ENCODE assay signal across 16 cellular contexts in genomic region chr1:40270152-40270834, GRCh38. TPM values are rescaled to one million over a fixed set of nuclear protein-coding genes. Genes with fewer than 3 reads are reported as not detected.
A peak's percentile ranks its signal among the peaks of the same experiment; 100 is the strongest.
DNase-seq lines count a peak whose midpoint lies in the region; ATAC-seq and TF ChIP-seq lines count a peak whose summit lies in the region.
"Had no signal": no experiment of that assay in that cellular context is flagged by ENCODE, and none has a peak within 500 bp of the region (broad histone marks: within the 10 kb centered on the region; RNA-seq: fewer than 3 reads in every experiment).

No MANE protein-coding gene starts in this region.

- H3K27me3 Mint-ChIP-seq in MCF 10A (ENCODE audit: insufficient read depth, unreplicated experiment) (no peaks in the 10 kb centered on the region), T-helper 17 cell (no peaks in the 10 kb centered on the region)
- H3K27me3 Mint-ChIP-seq: B cell, IgD-negative memory B cell had no signal

- no peaks in the 10 kb centered on the region for H3K27me3 ChIP-seq in breast epithelium

- CTCF ChIA-PET in MCF 10A (lab: Yijun Ruan, JAX) = interaction anchor here (0.8 kb wide), 1 partner anchor 191 kb away, joined by 3 read pairs; no protein-coding TSS in a partner anchor

- no peaks in the 10 kb centered on the region for H3K4me1 ChIP-seq in breast epithelium

- DNase-seq in MCF 10A (ENCODE audit: unreplicated experiment) (no peak), breast epithelium (ENCODE audit: low spot score in 2 of 2) (no peak), T-helper 17 cell (no peak), epithelial cell of esophagus (ENCODE audit: low read depth) (peak; percentile 84), stromal cell of bone marrow (ENCODE audit: low read depth) (peak; percentile 43), NCI-H1436 treated with DMSO at 0.1 percent for 48 hours (lab: John Stamatoyannopoulos, UW) (no peak), HuH-7.5 (ENCODE audit: low spot score) (no peak)
- DNase-seq: amygdala; effector CD4-positive, alpha-beta T cell; H7; hypothalamus; NCI-H1436; NCI-H748 treated with DMSO at 0.1 percent for 48 hours had no signal

- no TSS peak for BruUV-seq in MCF 10A (replicated peaks; lab: Mats Ljungman, UMichigan)

- no peaks in the 10 kb centered on the region for H3K9me3 Mint-ChIP-seq in MCF 10A (ENCODE audit: unreplicated experiment)
- H3K9me3 Mint-ChIP-seq: IgD-negative memory B cell had no signal

- ATAC-seq in T-helper 17 cell (no peak), HG03135 (IDR thresholded peaks at IDR 0.05; ENCODE audit: unreplicated experiment) (no peak)

- intact Hi-C loops in MCF 10A (cut with micrococcal nuclease) = no loop called here
- intact Hi-C loops in breast epithelium (cut with DNase I; ENCODE audit: low total_unique reads) = no loop called here

- H3K36me3 Mint-ChIP-seq in MCF 10A (ENCODE audit: insufficient read depth, unreplicated experiment) = peaks cover 73% of the 10 kb centered on the region
- H3K36me3 Mint-ChIP-seq in T-helper 17 cell (ENCODE audit: low read depth) = peaks cover 12% of the 10 kb centered on the region

- H3K4me3 Mint-ChIP-seq in MCF 10A (ENCODE audit: unreplicated experiment) (no peak overlapping the region), T-helper 17 cell (no peak overlapping the region)
- H3K4me3 Mint-ChIP-seq: B cell had no signal

- TF ChIP-seq POLR2A in breast epithelium (IDR thresholded peaks at IDR 0.05) = no peak

- peaks cover 8% of the 10 kb centered on the region for H3K36me3 ChIP-seq in breast epithelium

- peak overlapping the region; percentile 20 for H3K27ac Mint-ChIP-seq in MCF 10A (ENCODE audit: low read depth, unreplicated experiment)
- peak overlapping the region; percentile 83 for H3K27ac Mint-ChIP-seq in T-helper 17 cell
- H3K27ac Mint-ChIP-seq: B cell had no signal

- no peak overlapping the region for H3K27ac ChIP-seq in breast epithelium

- POLR2A ChIA-PET in MCF 10A (lab: Yijun Ruan, JAX) = no interaction called here

- TF ChIP-seq CTCF in MCF 10A (IDR thresholded peaks at IDR 0.05; ENCODE audit: unreplicated experiment) (no peak), breast epithelium (IDR thresholded peaks at IDR 0.05) (no peak), epithelial cell of esophagus (IDR thresholded peaks at IDR 0.05; ENCODE audit: insufficient read depth, low read depth, low read length, missing control alignments) (no peak)

- H3K4me3 ChIP-seq in breast epithelium (no peak overlapping the region), epithelial cell of esophagus (ENCODE audit: low read length) (no peak overlapping the region)

- H3K4me1 Mint-ChIP-seq in MCF 10A (ENCODE audit: insufficient read depth, unreplicated experiment) (peaks cover 8% of the 10 kb centered on the region), T-helper 17 cell (peaks cover 15% of the 10 kb centered on the region)
- H3K4me1 Mint-ChIP-seq: B cell had no signal

- H3K9me3 ChIP-seq in breast epithelium = no peaks in the 10 kb centered on the region
- no peaks in the 10 kb centered on the region for H3K9me3 ChIP-seq in T-helper 17 cell (ENCODE audit: control insufficient read depth, low read length, poor library complexity, severe bottlenecking)

RNA-seq across cellular contexts. Expression of gene ZMPSTE24, which starts 12.3 kb away (rescaled TPM):
- total RNA-seq in MCF 10A (2022) (27.8 and 31.3 TPM in 2 replicates), breast epithelium (10 to 100 TPM; 34.4 to 48.3 (median 43.6) TPM), T-helper 17 cell (10 to 100 TPM in 1 of 2 donors, 1 to 10 TPM in 1; 9.0 to 14.3 TPM)

RNA-seq across cellular contexts. Expression of gene TMCO2, which starts 22.6 kb away (rescaled TPM):
- not detected in 2 replicates for total RNA-seq in MCF 10A (2022)
- not detected for total RNA-seq in breast epithelium
- not detected for total RNA-seq in T-helper 17 cell
- total RNA-seq: B cell had no signal

RNA-seq across cellular contexts. Expression of gene COL9A2, which starts 46.8 kb away (rescaled TPM):
- total RNA-seq in MCF 10A (2022) (not detected in 2 replicates), breast epithelium (10 to 100 TPM in 2 of 3 donors, 1 to 10 TPM in 1; 1.4 to 22.0 (median 11.4) TPM), T-helper 17 cell (1 to 10 TPM; 2.6 to 4.3 TPM)

Comparison
In these comparisons a context has a peak if more than half of its experiments do, and no peak if none do; other contexts are left out.
1. DNase-seq: peak in epithelial cell of esophagus (single experiment) and stromal cell of bone marrow (single experiment); none in MCF 10A (single experiment), breast epithelium (0 of 2), T-helper 17 cell (0 of 3), NCI-H1436 treated with DMSO at 0.1 percent for 48 hours (single experiment) and HuH-7.5 (single experiment).